Comparison of ENCODE assay signal across 8 cellular contexts in the genomic region with DNA sequence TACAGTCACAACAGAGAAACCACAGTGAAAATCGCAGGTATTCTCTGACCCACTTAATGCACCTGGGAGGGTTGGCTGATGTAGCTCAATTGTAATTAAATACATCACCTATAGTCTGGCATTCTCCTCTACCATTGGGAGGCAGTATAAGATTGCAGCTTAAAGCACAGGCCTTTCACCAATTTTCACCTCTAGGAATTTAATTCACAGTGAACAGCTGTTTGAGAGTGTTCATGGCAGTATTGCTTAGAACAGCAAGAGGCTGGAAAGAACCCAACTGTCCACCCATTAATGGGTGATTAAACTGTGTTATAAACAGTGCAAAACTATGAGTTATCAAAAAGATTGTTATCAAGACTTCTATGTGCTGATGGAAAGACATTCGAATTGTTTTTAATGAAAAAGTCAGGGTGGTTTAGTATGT. TPM values are rescaled to one million over a fixed set of nuclear protein-coding genes. Genes with fewer than 3 reads are reported as not detected.
A peak's percentile ranks its signal among the peaks of the same experiment; 100 is the strongest.
DNase-seq lines count a peak whose midpoint lies in the region; ATAC-seq and TF ChIP-seq lines count a peak whose summit lies in the region.

No MANE protein-coding gene starts in this region.

- CTCF ChIA-PET in activated CD4-positive, alpha-beta T cell treated with anti-CD3 and anti-CD28 coated beads, Interleukin-2, amount 10 ng/mL, durations not matched to agents 7 days and 5 days (lab: Charles Lee): interaction anchor here (0.5 to 1.5 kb wide), 13 partner anchors 9 to 976 kb away, joined by 3 to 6 read pairs (median 3); no protein-coding TSS in a partner anchor

- no peak overlapping the region for H3K4me3 ChIP-seq in RWPE2 (ENCODE audit: severe bottlenecking)

- H3K27me3 Mint-ChIP-seq in activated CD4-positive, alpha-beta T cell treated with anti-CD3 and anti-CD28 coated beads, Interleukin-2, amount 10 ng/mL, durations not matched to agents 7 days and 5 days: no peaks in the 10 kb centered on the region

- H3K27me3 ChIP-seq in RWPE2 (ENCODE audit: insufficient read depth, poor library complexity, severe bottlenecking): no peaks in the 10 kb centered on the region

- ATAC-seq in RWPE2 (ENCODE audit: low read depth) (peak; percentile 40), HG02885 (IDR thresholded peaks at IDR 0.05; ENCODE audit: poor library complexity, unreplicated experiment) (no peak)

- DNase-seq in activated CD4-positive, alpha-beta T cell treated with anti-CD3 and anti-CD28 coated beads, Interleukin-2, amount 10 ng/mL, durations not matched to agents 7 days and 5 days: peak; percentile 50
- DNase-seq in activated CD4-positive, alpha-beta T cell treated with anti-CD3 and anti-CD28 coated beads, Interleukin-2, amount 50 U/mL, for 48 hours: no peak
- DNase-seq in RWPE2 (ENCODE audit: low spot score) (peak; percentile 29), dermis microvascular lymphatic vessel endothelial cell (ENCODE audit: low read depth in 2 of 2) (peak; percentile 79 to 81), medulla oblongata (ENCODE audit: extremely low spot score) (peak; percentile 68), cortex of kidney (lab: John Stamatoyannopoulos, UW) (no peak)

- peak overlapping the region; percentile 80 for H3K27ac ChIP-seq in RWPE2 (ENCODE audit: poor library complexity, severe bottlenecking)

- H3K4me1 ChIP-seq in RWPE2 (ENCODE audit: insufficient read depth, poor library complexity, severe bottlenecking): peaks cover 6% of the 10 kb centered on the region

- POLR2A ChIA-PET in activated CD4-positive, alpha-beta T cell treated with anti-CD3 and anti-CD28 coated beads, Interleukin-2, amount 10 ng/mL, durations not matched to agents 7 days and 5 days (lab: Charles Lee): no interaction called here

- peak overlapping the region; percentile 19 for H3K27ac Mint-ChIP-seq in activated CD4-positive, alpha-beta T cell treated with anti-CD3 and anti-CD28 coated beads, Interleukin-2, amount 10 ng/mL, durations not matched to agents 7 days and 5 days

- peaks cover 20% of the 10 kb centered on the region for H3K36me3 Mint-ChIP-seq in activated CD4-positive, alpha-beta T cell treated with anti-CD3 and anti-CD28 coated beads, Interleukin-2, amount 10 ng/mL, durations not matched to agents 7 days and 5 days (ENCODE audit: low read depth)

- TF ChIP-seq CTCF in LNCAP (IDR thresholded peaks at IDR 0.05) (peak; percentile 86), RWPE2 (IDR thresholded peaks at IDR 0.05; ENCODE audit: poor library complexity, severe bottlenecking) (peak; percentile 100)

- H3K9me3 ChIP-seq in RWPE2 (ENCODE audit: severe bottlenecking): no peaks in the 10 kb centered on the region

- peaks cover 56% of the 10 kb centered on the region for H3K36me3 ChIP-seq in RWPE2 (ENCODE audit: low read depth)

- no peaks in the 10 kb centered on the region for H3K9me3 Mint-ChIP-seq in activated CD4-positive, alpha-beta T cell treated with anti-CD3 and anti-CD28 coated beads, Interleukin-2, amount 10 ng/mL, durations not matched to agents 7 days and 5 days

- peak overlapping the region; percentile 47 for H3K4me3 Mint-ChIP-seq in activated CD4-positive, alpha-beta T cell treated with anti-CD3 and anti-CD28 coated beads, Interleukin-2, amount 10 ng/mL, durations not matched to agents 7 days and 5 days

- peaks cover 31% of the 10 kb centered on the region for H3K4me1 Mint-ChIP-seq in activated CD4-positive, alpha-beta T cell treated with anti-CD3 and anti-CD28 coated beads, Interleukin-2, amount 10 ng/mL, durations not matched to agents 7 days and 5 days

RNA-seq across cellular contexts. Expression of gene EDEM2, which starts 2.0 kb away (rescaled TPM):
- total RNA-seq in activated CD4-positive, alpha-beta T cell treated with anti-CD3 and anti-CD28 coated beads, Interleukin-2, amount 10 ng/mL, durations not matched to agents 7 days and 5 days: 10 to 100 TPM; 22.8 to 25.0 TPM
- 65.9 and 69.0 TPM in 2 replicates for total RNA-seq in dermis microvascular lymphatic vessel endothelial cell

RNA-seq across cellular contexts. Expression of gene PROCR, which starts 26.7 kb away (rescaled TPM):
- total RNA-seq in activated CD4-positive, alpha-beta T cell treated with anti-CD3 and anti-CD28 coated beads, Interleukin-2, amount 10 ng/mL, durations not matched to agents 7 days and 5 days: under 1 TPM; 0.35 to 0.50 TPM
- 83.1 and 217 TPM in 2 replicates for total RNA-seq in dermis microvascular lymphatic vessel endothelial cell

RNA-seq across cellular contexts. Expression of gene TRPC4AP, which starts 52.5 kb away (rescaled TPM):
- total RNA-seq in activated CD4-positive, alpha-beta T cell treated with anti-CD3 and anti-CD28 coated beads, Interleukin-2, amount 10 ng/mL, durations not matched to agents 7 days and 5 days: 10 to 100 TPM; 48.8 to 49.4 TPM
- 68.9 and 99.4 TPM in 2 replicates for total RNA-seq in dermis microvascular lymphatic vessel endothelial cell

Comparison
In these comparisons a context has a peak if more than half of its experiments do, and no peak if none do; other contexts are left out.
1. DNase-seq: peak in activated CD4-positive, alpha-beta T cell treated with anti-CD3 and anti-CD28 coated beads, Interleukin-2, amount 10 ng/mL, durations not matched to agents 7 days and 5 days (single experiment), RWPE2 (single experiment), dermis microvascular lymphatic vessel endothelial cell (2 of 2) and medulla oblongata (single experiment); none in activated CD4-positive, alpha-beta T cell treated with anti-CD3 and anti-CD28 coated beads, Interleukin-2, amount 50 U/mL, for 48 hours (0 of 2) and cortex of kidney (single experiment).
2. RNA of gene PROCR, which starts 26.7 kb away (total RNA-seq): 83.1 to 217 TPM in dermis microvascular lymphatic vessel endothelial cell; 0.35 to 0.50 TPM in activated CD4-positive, alpha-beta T cell treated with anti-CD3 and anti-CD28 coated beads, Interleukin-2, amount 10 ng/mL, durations not matched to agents 7 days and 5 days; every median in the first group is over 10 times any median in the second.